Comparison of ENCODE assay signal across 31 cellular contexts in genomic region chr14:60396718-60397343, GRCh38.
DNase-seq lines count a peak whose midpoint lies in the region; ATAC-seq and TF ChIP-seq lines count a peak whose summit lies in the region.
"Had no signal": no experiment of that assay in that cellular context is flagged by ENCODE, and none has a peak within 500 bp of the region (broad histone marks: within the 10 kb centered on the region; RNA-seq: fewer than 3 reads in every experiment).

No MANE protein-coding gene starts in this region.

- in situ Hi-C loops in mammary epithelial cell (cut with MboI; ENCODE audit: low sequenced_read_pairs in 2 of 2): no loop called here

- WGBS in mammary epithelial cell (ENCODE audit: low coverage, missing lambda C conversion rate): 29% methylated on average over 2 of the region's 2 CpGs

- H3K9me3 ChIP-seq in mammary epithelial cell (replicated peaks; ENCODE audit: insufficient read depth, low read length): no peaks in the 10 kb centered on the region
- no peaks in the 10 kb centered on the region for H3K9me3 ChIP-seq in SJCRH30 (replicated peaks)
- H3K9me3 ChIP-seq: BLaER1, body of pancreas, prostate gland, vagina had no signal

- dilution Hi-C loops in mammary epithelial cell (cut with HindIII; ENCODE audit: low sequenced_read_pairs): no loop called here

- DNase-seq in MCF 10A (ENCODE audit: unreplicated experiment): peak; percentile 3
- no peak for DNase-seq in mammary epithelial cell
- peak; percentile 30 for DNase-seq in MV-4-11 (lab: John Stamatoyannopoulos, UW)
- DNase-seq in fibroblast of peridontal ligament (ENCODE audit: extremely low read depth): peak; percentile 4
- no peak for DNase-seq in NAMALWA (ENCODE audit: low spot score)
- no peak for DNase-seq in NCI-H2196 (lab: John Stamatoyannopoulos, UW; ENCODE audit: unreplicated experiment)
- DNase-seq in SJCRH30: no peak
- no peak for DNase-seq in stimulated activated naive CD8-positive, alpha-beta T cell treated with anti-CD3 and anti-CD28 coated beads, Interleukin-15, Interleukin-2, amounts not matched to agents 100 U/mL and 50 U/mL, for 24 hours
- DNase-seq: activated CD4-positive, alpha-beta T cell treated with anti-CD3 and anti-CD28 coated beads for 36 hours; activated CD8-positive, alpha-beta T cell treated with anti-CD3 and anti-CD28 coated beads, Interleukin-2, amount 10 ng/mL, durations not matched to agents 7 days and 5 days; activated effector memory CD4-positive, alpha-beta T cell treated with anti-CD3 and anti-CD28 coated beads, Interleukin-2, amount 50 U/mL, for 16 hours; activated naive CD8-positive, alpha-beta T cell treated with anti-CD3 and anti-CD28 coated beads, Interleukin-2, amount 10 ng/mL, durations not matched to agents 7 days and 5 days; activated T-cell treated with anti-CD3 and anti-CD28 coated beads for 4 hours; body of pancreas; cerebellar nuclear complex; COR-L47; DND-41; dorsolateral prefrontal cortex; islet precursor cell; left ventricle myocardium superior; midbrain; naive thymus-derived CD4-positive, alpha-beta T cell; NCI-H2029 treated with DMSO at 0.1 percent for 48 hours; NCI-H82; stimulated activated naive CD8-positive, alpha-beta T cell treated with anti-CD3 and anti-CD28 coated beads, Interleukin-15, amount 100 ng/mL, for 72 hours had no signal

- no peak overlapping the region for H3K4me2 ChIP-seq in mammary epithelial cell (ENCODE audit: insufficient read depth, low read depth, low read length)
- H3K4me2 ChIP-seq: BLaER1 had no signal

- H3K36me3 ChIP-seq in mammary epithelial cell (ENCODE audit: insufficient read depth, low read length) (no peaks in the 10 kb centered on the region), SJCRH30 (no peaks in the 10 kb centered on the region)
- H3K36me3 ChIP-seq: BLaER1, prostate gland, vagina had no signal

- no peaks in the 10 kb centered on the region for H4K20me1 ChIP-seq in mammary epithelial cell (ENCODE audit: insufficient read depth, low read length)
- H4K20me1 ChIP-seq: BLaER1 had no signal

- H3K4me3 ChIP-seq in mammary epithelial cell (replicated peaks in 1 of 3; ENCODE audit: insufficient read depth in 1 of 3, low read depth in 2 of 3, low read length in 3 of 3): no peak overlapping the region
- H3K4me3 ChIP-seq in SJCRH30: no peak overlapping the region
- H3K4me3 ChIP-seq: BLaER1, body of pancreas, dorsolateral prefrontal cortex, prostate gland, SK-N-MC, vagina had no signal

- H3K79me2 ChIP-seq in mammary epithelial cell (ENCODE audit: insufficient read depth, low read length): no peaks in the 10 kb centered on the region

- no peak overlapping the region for H3K4me3 Mint-ChIP-seq in MCF 10A (ENCODE audit: unreplicated experiment)
- H3K4me3 Mint-ChIP-seq: activated CD4-positive, alpha-beta T cell treated with anti-CD3 and anti-CD28 coated beads for 36 hours; activated CD8-positive, alpha-beta T cell treated with anti-CD3 and anti-CD28 coated beads, Interleukin-2, amount 10 ng/mL, durations not matched to agents 7 days and 5 days; activated naive CD8-positive, alpha-beta T cell treated with anti-CD3 and anti-CD28 coated beads, Interleukin-2, amount 10 ng/mL, durations not matched to agents 7 days and 5 days; naive thymus-derived CD4-positive, alpha-beta T cell; stimulated activated naive CD8-positive, alpha-beta T cell treated with anti-CD3 and anti-CD28 coated beads, Interleukin-15, amount 100 ng/mL, for 72 hours; T-helper 1 cell treated with Interleukin-12 subunit alpha and Interleukin-12 subunit beta and Interleukin-4 antibody, amounts not matched to agents 30 μg/mL and 1 μg/mL, for 36 hours had no signal

- BruUV-seq in MCF 10A (replicated peaks; lab: Mats Ljungman, UMichigan) (no TSS peak), mammary epithelial cell (replicated peaks; lab: Mats Ljungman, UMichigan) (no TSS peak)

- H3K4me1 ChIP-seq in mammary epithelial cell (ENCODE audit: insufficient read depth, low read length): no peaks in the 10 kb centered on the region
- no peaks in the 10 kb centered on the region for H3K4me1 ChIP-seq in SJCRH30
- H3K4me1 ChIP-seq: BLaER1, body of pancreas, prostate gland, vagina had no signal

- no peak overlapping the region for H2AFZ ChIP-seq in mammary epithelial cell (ENCODE audit: low read depth, low read length)

- H3K27me3 ChIP-seq in mammary epithelial cell (ENCODE audit: insufficient read depth, low read length) (no peaks in the 10 kb centered on the region), SJCRH30 (no peaks in the 10 kb centered on the region)
- H3K27me3 ChIP-seq: BLaER1, body of pancreas, dorsolateral prefrontal cortex, vagina had no signal

- CTCF ChIA-PET in MCF 10A (lab: Yijun Ruan, JAX): interaction anchor here (0.9 to 1.2 kb wide), 3 partner anchors 11 to 48 kb away, joined by 3 to 4 read pairs (median 4); no protein-coding TSS in a partner anchor
- CTCF ChIA-PET in mammary epithelial cell (lab: Charles Lee; ENCODE audit: low non-redundant PET): no interaction called here

- intact Hi-C loops in MCF 10A (cut with micrococcal nuclease) (no loop called here), mammary epithelial cell (cut with micrococcal nuclease) (no loop called here)

- TF ChIP-seq CTCF in MCF 10A (IDR thresholded peaks at IDR 0.05; ENCODE audit: unreplicated experiment) (no peak), mammary epithelial cell (conservative IDR thresholded peaks at IDR 0.05 in 1 of 2, IDR thresholded peaks at IDR 0.05 in 1 of 2; ENCODE audit: extremely low read depth in 1 of 2, insufficient read depth in 1 of 2, low read depth in 1 of 2, low read length in 2 of 2) (no peak)

- no peak for ATAC-seq in stimulated activated naive CD8-positive, alpha-beta T cell treated with anti-CD3 and anti-CD28 coated beads, Interleukin-15, Interleukin-2, amounts not matched to agents 100 U/mL and 50 U/mL, for 24 hours
- ATAC-seq: body of pancreas, HepG2, left ventricle myocardium superior had no signal

- no peak overlapping the region for H3K9ac ChIP-seq in mammary epithelial cell (ENCODE audit: insufficient read depth, low read length)
- H3K9ac ChIP-seq: BLaER1 had no signal

- H3K9me3 Mint-ChIP-seq in MCF 10A (ENCODE audit: unreplicated experiment): peaks cover 21% of the 10 kb centered on the region
- H3K9me3 Mint-ChIP-seq: T-helper 1 cell treated with Interleukin-12 subunit alpha and Interleukin-12 subunit beta and Interleukin-4 antibody, amounts not matched to agents 30 μg/mL and 1 μg/mL, for 36 hours had no signal

- H3K36me3 Mint-ChIP-seq in MCF 10A (ENCODE audit: insufficient read depth, unreplicated experiment): no peaks in the 10 kb centered on the region
- H3K36me3 Mint-ChIP-seq: activated naive CD8-positive, alpha-beta T cell treated with anti-CD3 and anti-CD28 coated beads, Interleukin-2, amount 10 ng/mL, durations not matched to agents 7 days and 5 days; naive thymus-derived CD4-positive, alpha-beta T cell had no signal

- H3K27ac ChIP-seq in mammary epithelial cell (ENCODE audit: insufficient read depth, low read depth, low read length) (no peak overlapping the region), SJCRH30 (no peak overlapping the region)
- H3K27ac ChIP-seq: BLaER1, body of pancreas, dorsolateral prefrontal cortex, prostate gland, SK-N-MC, vagina had no signal

- no peak overlapping the region for H3K27ac Mint-ChIP-seq in MCF 10A (ENCODE audit: low read depth, unreplicated experiment)
- H3K27ac Mint-ChIP-seq: activated CD4-positive, alpha-beta T cell treated with anti-CD3 and anti-CD28 coated beads for 36 hours; activated CD8-positive, alpha-beta T cell treated with anti-CD3 and anti-CD28 coated beads, Interleukin-2, amount 10 ng/mL, durations not matched to agents 7 days and 5 days; activated naive CD8-positive, alpha-beta T cell treated with anti-CD3 and anti-CD28 coated beads, Interleukin-2, amount 10 ng/mL, durations not matched to agents 7 days and 5 days; naive thymus-derived CD4-positive, alpha-beta T cell; stimulated activated naive CD8-positive, alpha-beta T cell treated with anti-CD3 and anti-CD28 coated beads, Interleukin-15, amount 100 ng/mL, for 72 hours; T-helper 1 cell treated with Interleukin-12 subunit alpha and Interleukin-12 subunit beta and Interleukin-4 antibody, amounts not matched to agents 30 μg/mL and 1 μg/mL, for 36 hours had no signal

- H3K4me1 Mint-ChIP-seq in MCF 10A (ENCODE audit: insufficient read depth, unreplicated experiment): no peaks in the 10 kb centered on the region
- H3K4me1 Mint-ChIP-seq: activated CD4-positive, alpha-beta T cell treated with anti-CD3 and anti-CD28 coated beads for 36 hours; activated naive CD8-positive, alpha-beta T cell treated with anti-CD3 and anti-CD28 coated beads, Interleukin-2, amount 10 ng/mL, durations not matched to agents 7 days and 5 days; naive thymus-derived CD4-positive, alpha-beta T cell; stimulated activated naive CD8-positive, alpha-beta T cell treated with anti-CD3 and anti-CD28 coated beads, Interleukin-15, amount 100 ng/mL, for 72 hours had no signal

- POLR2A ChIA-PET in MCF 10A (lab: Yijun Ruan, JAX): interaction anchor here (0.7 kb wide), 1 partner anchor 20 kb away, joined by 3 read pairs; no protein-coding TSS in a partner anchor

- H3K27me3 Mint-ChIP-seq in MCF 10A (ENCODE audit: insufficient read depth, unreplicated experiment): no peaks in the 10 kb centered on the region
- H3K27me3 Mint-ChIP-seq: stimulated activated naive CD8-positive, alpha-beta T cell treated with anti-CD3 and anti-CD28 coated beads, Interleukin-15, amount 100 ng/mL, for 72 hours had no signal

Comparison
In these comparisons a context has a peak if more than half of its experiments do, and no peak if none do; other contexts are left out.
1. DNase-seq: peak in MCF 10A (single experiment), MV-4-11 (single experiment) and fibroblast of peridontal ligament (single experiment); none in mammary epithelial cell (single experiment), NAMALWA (single experiment), NCI-H2196 (single experiment), SJCRH30 (0 of 2) and stimulated activated naive CD8-positive, alpha-beta T cell treated with anti-CD3 and anti-CD28 coated beads, Interleukin-15, Interleukin-2, amounts not matched to agents 100 U/mL and 50 U/mL, for 24 hours (single experiment).